ENCODE assay signal across 9 cellular contexts in genomic region chr7:42959549-42959948, GRCh38.
"Had no signal": no experiment of that assay in that cellular context is flagged by ENCODE, and none has a peak within 500 bp of the region (broad histone marks: within the 10 kb centered on the region; RNA-seq: fewer than 3 reads in every experiment).

No MANE protein-coding gene starts in this region.

- FAIRE-seq: H1, H54, HepG2, HTR-8/SVneo had no signal

- H3K9ac ChIP-seq: GM23248 had no signal

- H3K4me3 ChIP-seq: GM23248 had no signal

- DNase-seq: GM23248, H9, HCEC 1CT, Kasumi-1, KG1 had no signal

- H2AFZ ChIP-seq: GM23248 had no signal

- H3K27ac ChIP-seq: GM23248 had no signal

- ATAC-seq: HepG2 had no signal
